Comparison of ENCODE assay signal across 19 cellular contexts in the genomic region with DNA sequence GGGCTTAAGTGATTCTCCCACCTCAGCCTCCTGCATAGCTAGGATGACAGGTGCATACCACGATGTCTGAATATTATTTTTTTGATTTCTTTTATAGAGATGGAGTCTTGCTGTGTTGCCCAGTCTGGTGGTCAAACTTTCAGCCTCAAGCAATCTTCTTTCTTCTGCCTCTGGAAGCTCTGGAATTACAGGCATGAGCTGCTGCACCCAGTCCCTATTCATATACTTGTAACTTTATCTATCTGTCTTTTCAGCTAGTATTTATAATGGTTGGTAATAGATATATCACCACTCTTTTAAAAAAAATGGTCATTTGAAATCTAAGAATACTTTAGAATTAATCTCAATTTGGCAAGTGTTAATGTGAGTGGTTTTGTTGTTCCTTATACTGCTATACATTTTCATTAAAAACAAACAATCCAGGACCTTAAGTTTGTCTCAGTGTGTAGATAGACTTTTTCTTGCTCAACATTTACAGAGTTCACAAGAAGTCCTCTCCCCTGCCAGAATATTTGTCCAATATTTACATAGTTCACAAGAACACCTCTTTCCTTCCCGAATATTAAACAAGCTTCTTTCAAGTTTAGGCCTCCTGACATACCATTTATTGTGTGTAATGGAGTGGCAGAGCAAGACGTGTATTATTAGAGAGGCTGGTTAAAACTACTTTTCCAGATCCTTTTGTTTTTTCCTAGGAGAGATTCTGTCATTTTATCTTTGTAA.
DNase-seq lines count a peak whose midpoint lies in the region; ATAC-seq and TF ChIP-seq lines count a peak whose summit lies in the region.
"Had no signal": no experiment of that assay in that cellular context is flagged by ENCODE, and none has a peak within 500 bp of the region (broad histone marks: within the 10 kb centered on the region; RNA-seq: fewer than 3 reads in every experiment).

No MANE protein-coding gene starts in this region.

- H3K27ac ChIP-seq in left lung (peak overlapping the region; percentile 55 to 65), lower lobe of right lung (peak overlapping the region; percentile 26), upper lobe of left lung (peak overlapping the region in 3 of 4 donors; percentile 5 to 50 (median 48))
- H3K27ac ChIP-seq: 22Rv1; A549; BLaER1 treated with 17β-estradiol and CSF1 and Interleukin-3, amounts not matched to agents 10 nM and 100 nM; C4-2B had no signal

- no peaks in the 10 kb centered on the region for H3K36me3 ChIP-seq in left lung
- H3K36me3 ChIP-seq in lower lobe of right lung = no peaks in the 10 kb centered on the region
- no peaks in the 10 kb centered on the region for H3K36me3 ChIP-seq in upper lobe of left lung
- H3K36me3 ChIP-seq: BLaER1 treated with 17β-estradiol and CSF1 and Interleukin-3, amounts not matched to agents 10 nM and 100 nM had no signal

- intact Hi-C loops in left lung (cut with DNase I) (no loop called here), lower lobe of right lung (cut with DNase I) (no loop called here), Right ventricle myocardium superior (cut with DNase I) (no loop called here)

- peaks cover 0 to 30% of the 10 kb centered on the region in 2 donors for H3K9me3 ChIP-seq in left lung
- H3K9me3 ChIP-seq in lower lobe of right lung = no peaks in the 10 kb centered on the region
- peaks cover 0 to 8% (median 0%) of the 10 kb centered on the region in 4 donors for H3K9me3 ChIP-seq in upper lobe of left lung
- H3K9me3 ChIP-seq: A549, Caco-2 had no signal

- TF ChIP-seq CTCF in LNCaP clone FGC (IDR thresholded peaks at IDR 0.05; ENCODE audit: control insufficient read depth, extremely low read depth, insufficient read depth) (no peak), left lung (IDR thresholded peaks at IDR 0.05) (no peak), lower lobe of right lung (IDR thresholded peaks at IDR 0.05) (no peak), upper lobe of left lung (IDR thresholded peaks at IDR 0.05) (no peak)

- 45 to 53% methylated on average over 3 of the region's 3 CpGs for WGBS in upper lobe of left lung, 2 donors

- no peak for TF ChIP-seq POLR2A in upper lobe of left lung (IDR thresholded peaks at IDR 0.05)

- peak in 2 of 4 donors; percentile 20 to 87 for TF ChIP-seq EP300 in upper lobe of left lung (IDR thresholded peaks at IDR 0.05)

- ATAC-seq in left lung = peak; percentile 96
- peak; percentile 87 to 99 for ATAC-seq in lower lobe of right lung
- peak; percentile 54 to 87 for ATAC-seq in upper lobe of left lung (ENCODE audit: low FRiP score in 2 of 2)
- no peak for ATAC-seq in HG02642 (IDR thresholded peaks at IDR 0.05; ENCODE audit: poor library complexity, unreplicated experiment)
- no peak for ATAC-seq in Right ventricle myocardium superior (ENCODE audit: poor library complexity)
- ATAC-seq: A549; CD8-positive, alpha-beta T cell had no signal

- H3K27me3 ChIP-seq in left lung (no peaks in the 10 kb centered on the region), lower lobe of right lung (ENCODE audit: low read depth) (no peaks in the 10 kb centered on the region), upper lobe of left lung (no peaks in the 10 kb centered on the region)
- H3K27me3 ChIP-seq: BLaER1 treated with 17β-estradiol and CSF1 and Interleukin-3, amounts not matched to agents 10 nM and 100 nM had no signal

- H3K4me3 ChIP-seq in LNCaP clone FGC (ENCODE audit: low read depth, low read length) = no peak overlapping the region
- H3K4me3 ChIP-seq in left lung = no peak overlapping the region
- no peak overlapping the region for H3K4me3 ChIP-seq in lower lobe of right lung
- no peak overlapping the region for H3K4me3 ChIP-seq in upper lobe of left lung
- H3K4me3 ChIP-seq: A549; BLaER1 treated with 17β-estradiol and CSF1 and Interleukin-3, amounts not matched to agents 10 nM and 100 nM had no signal

- H3K4me1 ChIP-seq in left lung (no peaks in the 10 kb centered on the region), lower lobe of right lung (no peaks in the 10 kb centered on the region), upper lobe of left lung (peaks cover 0 to 4% (median 0%) of the 10 kb centered on the region in 4 donors)
- H3K4me1 ChIP-seq: A549; BLaER1 treated with 17β-estradiol and CSF1 and Interleukin-3, amounts not matched to agents 10 nM and 100 nM; Caco-2 had no signal

- DNase-seq in LNCaP clone FGC (ENCODE audit: low read depth) = peak; percentile 80
- DNase-seq in left lung = no peak
- no peak for DNase-seq in lower lobe of right lung
- no peak for DNase-seq in upper lobe of left lung
- no peak for DNase-seq in NOMO-1 (lab: John Stamatoyannopoulos, UW; ENCODE audit: unreplicated experiment in 2 of 2)
- DNase-seq in Right ventricle myocardium superior = no peak
- no peak for DNase-seq in NCI-H524 treated with DMSO at 0.1 percent for 48 hours (lab: John Stamatoyannopoulos, UW)
- DNase-seq: AML-193; Caco-2; Calu3; CD4-positive, alpha-beta T cell; CD8-positive, alpha-beta T cell; DMS79 treated with DMSO at 0.1 percent for 48 hours; GF-D8 had no signal

Comparison
In these comparisons a context has a peak if more than half of its experiments do, and no peak if none do; other contexts are left out.
1. ATAC-seq: peak in left lung (single experiment), lower lobe of right lung (2 of 2) and upper lobe of left lung (2 of 2); none in HG02642 (single experiment) and Right ventricle myocardium superior (single experiment).
2. Peak in every context shown above with its lines, with median percentiles within 50 percentile points of each other: H3K27ac ChIP-seq.